ENCODE assay signal across 26 cellular contexts in genomic region chr5:163535290-163535689, GRCh38. TPM values are rescaled to one million over a fixed set of nuclear protein-coding genes. Genes with fewer than 3 reads are reported as not detected.
DNase-seq lines count a peak whose midpoint lies in the region; ATAC-seq lines count a peak whose summit lies in the region.
"Had no signal": no experiment of that assay in that cellular context is flagged by ENCODE, and none has a peak within 500 bp of the region (broad histone marks: within the 10 kb centered on the region; RNA-seq: fewer than 3 reads in every experiment).

No MANE protein-coding gene starts in this region.

- H3K4me3 Mint-ChIP-seq in stimulated activated naive B cell treated with anti-CD40 and anti-IgM and Interleukin-4, amounts not matched to agents 10 μg/mL and 1 μg/mL and 100 μg/mL, for 72 hours, result peak overlapping the region in 1 of 2 donors; percentile 17
- H3K4me3 Mint-ChIP-seq: activated naive CD8-positive, alpha-beta T cell; immature natural killer cell; memory B cell had no signal

- peaks cover 0 to 14% of the 10 kb centered on the region in 2 donors for H3K4me1 Mint-ChIP-seq in stimulated activated naive B cell treated with anti-CD40 and anti-IgM and Interleukin-4, amounts not matched to agents 10 μg/mL and 1 μg/mL and 100 μg/mL, for 72 hours
- H3K4me1 Mint-ChIP-seq: immature natural killer cell had no signal

- intact Hi-C loops in left ventricle myocardium superior (cut with micrococcal nuclease), result no loop called here

- H3K27me3 Mint-ChIP-seq in stimulated activated naive B cell treated with anti-CD40 and anti-IgM and Interleukin-4, amounts not matched to agents 10 μg/mL and 1 μg/mL and 100 μg/mL, for 72 hours, result peaks cover 0 to 29% of the 10 kb centered on the region in 2 donors

- peaks cover 3% of the 10 kb centered on the region in 2 donors for H3K9me3 Mint-ChIP-seq in stimulated activated naive B cell treated with anti-CD40 and anti-IgM and Interleukin-4, amounts not matched to agents 10 μg/mL and 1 μg/mL and 100 μg/mL, for 72 hours
- H3K9me3 Mint-ChIP-seq: immature natural killer cell, memory B cell had no signal

- no peak overlapping the region for H3K27ac Mint-ChIP-seq in stimulated activated naive B cell treated with anti-CD40 and anti-IgM and Interleukin-4, amounts not matched to agents 10 μg/mL and 1 μg/mL and 100 μg/mL, for 72 hours
- H3K27ac Mint-ChIP-seq: activated naive CD8-positive, alpha-beta T cell; immature natural killer cell; memory B cell; progenitor cell of endocrine pancreas had no signal

- in situ Hi-C loops in KBM-7 (cut with MboI; ENCODE audit: low pct_unique_long_range_greater_than_20kb, low sequenced_read_pairs), result no loop called here

- no peaks in the 10 kb centered on the region for H3K36me3 Mint-ChIP-seq in stimulated activated naive B cell treated with anti-CD40 and anti-IgM and Interleukin-4, amounts not matched to agents 10 μg/mL and 1 μg/mL and 100 μg/mL, for 72 hours
- H3K36me3 Mint-ChIP-seq: activated naive CD8-positive, alpha-beta T cell; memory B cell had no signal

- peak; percentile 22 for ATAC-seq in GM18520 (IDR thresholded peaks at IDR 0.05; ENCODE audit: unreplicated experiment)
- ATAC-seq in left ventricle myocardium superior, result peak; percentile 55
- ATAC-seq in stimulated activated naive B cell treated with anti-CD40 and anti-IgM and Interleukin-4, amounts not matched to agents 10 μg/mL and 1 μg/mL and 100 μg/mL, for 72 hours (replicated peaks), result peak in 1 of 2 donors; percentile 89
- no peak for ATAC-seq in GM19023 (IDR thresholded peaks at IDR 0.05; ENCODE audit: unreplicated experiment)
- ATAC-seq: SK-N-SH treated with all-trans-retinoic acid at 6 μM for 48 hours had no signal

- DNase-seq in KBM-7 (peak; percentile 46), left ventricle myocardium superior (no peak), HuH-7 (ENCODE audit: low spot score) (no peak)
- DNase-seq in stimulated activated naive B cell treated with anti-CD40 and anti-IgM and Interleukin-4, amounts not matched to agents 10 μg/mL and 1 μg/mL and 100 μg/mL, for 72 hours, result peak; percentile 4
- no peak for DNase-seq in effector CD8-positive, alpha-beta T cell (lab: John Stamatoyannopoulos, UW)
- DNase-seq: activated CD8-positive, alpha-beta memory T cell treated with anti-CD3 and anti-CD28 coated beads for 24 hours; activated T-cell treated with anti-CD3 and anti-CD28 coated beads for 4 hours; anterior cingulate cortex; COR-L47; GDM1; hypothalamus; immature natural killer cell; Kasumi-1; NCI-H1417; NCI-H2029; PC-9; sigmoid colon; stimulated activated CD4-positive, alpha-beta T cell treated with anti-CD3 and anti-CD28 coated beads, Interleukin-15, amount 100 ng/mL, for 24 hours; stimulated activated CD4-positive, alpha-beta T cell treated with anti-CD3 and anti-CD28 coated beads, Interleukin-4, amount 100 ng/mL, for 4 hours; T-helper 2 cell had no signal

RNA-seq across cellular contexts. Expression of gene MAT2B, which starts 29.9 kb away (rescaled TPM):
- total RNA-seq in left ventricle myocardium superior, result 62.5 TPM

Comparison
In these comparisons a context has a peak if more than half of its experiments do, and no peak if none do; other contexts are left out.
1. DNase-seq: peak in KBM-7 (single experiment) and stimulated activated naive B cell treated with anti-CD40 and anti-IgM and Interleukin-4, amounts not matched to agents 10 μg/mL and 1 μg/mL and 100 μg/mL, for 72 hours (single experiment); none in left ventricle myocardium superior (single experiment), effector CD8-positive, alpha-beta T cell (single experiment) and HuH-7 (single experiment).